In the genomic region with DNA sequence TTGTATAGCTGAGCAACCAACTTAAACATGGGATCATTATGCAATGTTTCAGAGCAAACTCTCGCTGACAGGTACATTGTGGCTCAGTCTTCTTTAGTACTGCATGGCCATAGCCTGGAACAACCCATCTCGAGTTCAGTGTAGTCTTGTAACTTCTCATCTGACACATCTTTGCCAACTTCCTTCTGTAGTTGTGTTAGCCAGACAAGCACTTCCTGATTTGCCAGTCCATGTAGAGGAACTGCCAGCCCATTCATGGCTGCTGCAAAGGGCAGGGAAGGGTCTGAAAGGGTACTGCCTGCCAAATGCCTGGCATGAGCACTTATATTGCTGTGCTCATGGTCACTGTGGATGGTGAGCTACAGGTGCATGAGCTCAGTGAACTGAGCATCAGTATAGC, we compare ENCODE assay signal across 22 cellular contexts. TPM values are rescaled to one million over a fixed set of nuclear protein-coding genes. Genes with fewer than 3 reads are reported as not detected.
"Had no signal": no experiment of that assay in that cellular context is flagged by ENCODE, and none has a peak within 500 bp of the region (broad histone marks: within the 10 kb centered on the region; RNA-seq: fewer than 3 reads in every experiment).

No MANE protein-coding gene starts in this region.

- H3K9me3 ChIP-seq: esophagus muscularis mucosa, left ventricle myocardium inferior, lower lobe of right lung, ovary had no signal

- H3K36me3 ChIP-seq: esophagus muscularis mucosa, left ventricle myocardium inferior, lower lobe of right lung, ovary had no signal

- H3K36me3 Mint-ChIP-seq: memory B cell, mesothelial cell of epicardium, natural killer cell had no signal

- DNase-seq: cortex of kidney; effector memory CD4-positive, alpha-beta T cell; kidney; left cardiac atrium; left ventricle myocardium inferior; lower lobe of right lung; natural killer cell; nucleus accumbens; ovary; small intestine; stimulated activated CD4-positive, alpha-beta T cell treated with anti-CD3 and anti-CD28 coated beads, Interleukin-12 subunit alpha, Interleukin-12 subunit beta, amount 100 ng/mL, for 4 hours; stimulated activated naive CD4-positive, alpha-beta T cell treated with Interleukin-2 at 50 U/mL for 16 hours; trophoblast cell had no signal

- H3K9me3 Mint-ChIP-seq: memory B cell, mesothelial cell of epicardium, natural killer cell, neural crest cell had no signal

- H3K27ac Mint-ChIP-seq: memory B cell, mesothelial cell of epicardium, natural killer cell had no signal

- H3K4me1 Mint-ChIP-seq: mesothelial cell of epicardium, natural killer cell, neural crest cell had no signal

- H3K27me3 ChIP-seq: esophagus muscularis mucosa, ovary had no signal

- H3K4me3 ChIP-seq: esophagus muscularis mucosa, left ventricle myocardium inferior, lower lobe of right lung, ovary had no signal

- H3K27ac ChIP-seq: esophagus muscularis mucosa, left ventricle myocardium inferior, lower lobe of right lung, ovary had no signal

- ATAC-seq: left cardiac atrium, right cardiac atrium had no signal

- H3K4me3 Mint-ChIP-seq: memory B cell, mesothelial cell of epicardium, natural killer cell, neural crest cell had no signal

- H3K4me1 ChIP-seq: esophagus muscularis mucosa, left ventricle myocardium inferior, lower lobe of right lung had no signal

RNA-seq across cellular contexts. Expression of a gene that starts 49.2 kb away (rescaled TPM):
- total RNA-seq: esophagus muscularis mucosa, fibroblast of villous mesenchyme, kidney, left cardiac atrium, left ventricle myocardium inferior, lower lobe of right lung, mesothelial cell of epicardium, mucosa of gallbladder, myocyte, natural killer cell, neural crest cell, posterior vena cava, right cardiac atrium had no signal
